In the genomic region with DNA sequence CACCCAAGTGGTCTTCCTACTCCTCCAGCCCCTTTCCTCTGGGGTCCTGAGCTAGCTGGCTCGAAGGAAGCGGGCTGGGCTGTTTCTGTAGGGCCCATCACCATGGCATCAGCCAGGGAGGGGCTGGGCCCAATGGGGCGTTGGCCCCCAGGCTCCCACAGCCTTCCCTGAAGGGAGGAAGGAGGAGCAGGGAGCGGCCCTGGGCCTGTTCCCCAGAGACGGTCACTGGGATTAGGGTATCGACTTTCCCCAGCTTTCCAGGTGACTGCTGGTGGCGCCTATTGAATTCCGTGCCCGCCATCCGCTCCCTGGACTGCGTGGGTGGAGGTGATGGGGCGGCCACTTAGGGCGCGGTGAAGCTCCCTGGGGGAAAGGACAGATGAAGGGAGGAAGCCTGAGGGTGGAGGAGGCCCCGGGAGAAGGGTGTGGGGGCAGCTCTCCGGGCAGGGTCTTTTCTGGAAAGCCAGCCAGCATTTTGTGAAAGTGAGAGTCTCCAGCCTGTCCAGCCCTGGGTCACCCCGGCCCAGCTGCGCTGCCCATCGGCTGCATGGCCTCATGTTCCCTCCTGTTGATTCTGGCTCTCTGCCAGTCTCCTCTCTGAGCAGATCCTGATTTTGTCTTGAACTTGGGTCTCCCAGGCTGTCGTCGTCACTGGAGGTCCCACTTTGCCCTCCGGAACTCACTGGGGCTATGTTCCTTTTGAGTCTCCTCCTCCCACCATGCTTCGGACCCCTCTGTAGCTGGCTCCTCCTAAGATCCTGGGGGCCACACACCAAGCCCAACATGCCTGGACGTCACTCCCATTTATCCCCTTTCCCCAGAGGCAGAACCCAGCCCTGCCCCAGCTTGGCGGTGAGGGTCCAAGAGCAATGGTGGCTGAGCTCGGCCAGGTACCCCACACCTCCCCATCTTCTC, we compare ENCODE assay signal across 8 cellular contexts. TPM values are rescaled to one million over a fixed set of nuclear protein-coding genes. Genes with fewer than 3 reads are reported as not detected.
DNase-seq lines count a peak whose midpoint lies in the region; ATAC-seq, FAIRE-seq and TF ChIP-seq lines count a peak whose summit lies in the region.

No MANE protein-coding gene starts in this region.

- peak overlapping the region; percentile 1 for H4K91ac ChIP-seq in H1 (replicated peaks; ENCODE audit: insufficient read length, low read length)

- H3K27me3 Mint-ChIP-seq in neural progenitor cell (ENCODE audit: insufficient read depth, low read depth) (peaks cover 5% of the 10 kb centered on the region), HFFc6 (ENCODE audit: insufficient read depth) (no peaks in the 10 kb centered on the region)

- no peak for TF ChIP-seq CTCF in H1 (IDR thresholded peaks at IDR 0.05; ENCODE audit: control extremely low read depth in 1 of 3, insufficient read depth in 1 of 3, low read depth in 1 of 3, low read length in 3 of 3)
- TF ChIP-seq CTCF in neural progenitor cell (IDR thresholded peaks at IDR 0.05) = no peak
- TF ChIP-seq CTCF in HFFc6 (IDR thresholded peaks at IDR 0.05) = no peak
- TF ChIP-seq CTCF in omental fat pad (IDR thresholded peaks at IDR 0.05) = no peak
- TF ChIP-seq CTCF in ovary (IDR thresholded peaks at IDR 0.05) = no peak

- H3K27ac ChIP-seq in H1 (ENCODE audit: low read depth, low read length) = peak overlapping the region; percentile 45; the same call in 1 of the 2 replicates
- peak overlapping the region; percentile 89 for H3K27ac ChIP-seq in neural progenitor cell
- H3K27ac ChIP-seq in ovary = no peak overlapping the region

- H3K4me3 ChIP-seq in H1 (ENCODE audit: extremely low read depth in 1 of 4, insufficient read depth in 2 of 4, low read depth in 3 of 4, low read length in 4 of 4) = no peak overlapping the region
- H3K4me3 ChIP-seq in neural progenitor cell = no peak overlapping the region
- H3K4me3 ChIP-seq in ovary = no peak overlapping the region

- H3K14ac ChIP-seq in H1 (ENCODE audit: insufficient read length) = no peak overlapping the region

- H3K9me3 ChIP-seq in H1 (ENCODE audit: insufficient read depth in 2 of 2, low read depth in 1 of 2, low read length in 1 of 2) = no peaks in the 10 kb centered on the region
- H3K9me3 ChIP-seq in neural progenitor cell (ENCODE audit: low read depth) = no peaks in the 10 kb centered on the region
- no peaks in the 10 kb centered on the region for H3K9me3 ChIP-seq in ovary

- H2AFZ ChIP-seq in H1 (ENCODE audit: low read length) = no peak overlapping the region
- no peak overlapping the region for H2AFZ ChIP-seq in neural progenitor cell (replicated peaks)

- CTCF ChIA-PET in H1 (lab: Charles Lee; ENCODE audit: partially characterized antibody) = interaction anchor here (0.9 to 15.7 kb wide), 8 partner anchors 8 to 105 kb away, joined by 4 to 231 read pairs (median 28); a partner anchor contains a TSS

- intact Hi-C loops in ovary (cut with DNase I) = no loop called here

- POLR2A ChIA-PET in H1 (lab: Charles Lee; ENCODE audit: partially characterized antibody) = interaction anchor here (1.3 to 5.4 kb wide), 5 partner anchors 9 to 17 kb away, joined by 4 to 32 read pairs (median 9); a partner anchor contains a TSS

- peak overlapping the region; percentile 73 for H2BK5ac ChIP-seq in H1 (ENCODE audit: low read depth, low read length)

- H3K9me3 Mint-ChIP-seq in neural progenitor cell (no peaks in the 10 kb centered on the region), HFFc6 (no peaks in the 10 kb centered on the region)

- WGBS in H1 (ENCODE audit: extremely low coverage in 1 of 2, insufficient coverage in 1 of 2, insufficient read length in 1 of 2, insufficient replicate concordance in 2 of 2, low coverage in 1 of 2, low lambda C conversion rate in 2 of 2, missing lambda C conversion rate in 1 of 2), 2 experiments = 82% methylated on average over 24 of the region's 26 CpGs; no CpG with 5 or more reads in 1 of the 2 experiments
- 44 to 54% (median 54%) methylated on average over 26 of the region's 26 CpGs for WGBS in ovary, 3 donors

- H3K27me3 ChIP-seq in H1 (replicated peaks in 1 of 4; ENCODE audit: control insufficient read depth in 3 of 4, extremely low read depth in 1 of 4, insufficient read depth in 3 of 4, low read length in 3 of 4) = no peaks in the 10 kb centered on the region
- H3K27me3 ChIP-seq in neural progenitor cell = no peaks in the 10 kb centered on the region
- no peaks in the 10 kb centered on the region for H3K27me3 ChIP-seq in ovary

- no peak for TF ChIP-seq RAD21 in H1 (IDR thresholded peaks at IDR 0.05 in 1 of 2, conservative IDR thresholded peaks at IDR 0.05 in 1 of 2; ENCODE audit: low read depth in 2 of 2, low read length in 2 of 2)

- no peak overlapping the region for H3K23ac ChIP-seq in H1 (ENCODE audit: insufficient read length)

- H3K56ac ChIP-seq in H1 (replicated peaks; ENCODE audit: insufficient read length, low read depth, low read length) = no peak overlapping the region

- H2BK20ac ChIP-seq in H1 (ENCODE audit: low read length) = no peak overlapping the region

- peaks cover 27% of the 10 kb centered on the region for H3K79me1 ChIP-seq in H1 (ENCODE audit: low read depth, low read length)

- DNase-seq in D341Med (ENCODE audit: low spot score) (peak; percentile 74), NCI-H69 (lab: John Stamatoyannopoulos, UW) (peak; percentile 82), H1 (ENCODE audit: low read depth in 1 of 2, low spot score in 2 of 2) (no peak), neural progenitor cell (ENCODE audit: low spot score) (no peak), GM12891 (ENCODE audit: insufficient read length, low spot score) (no peak), HFFc6 (no peak), omental fat pad (ENCODE audit: low spot score) (no peak), ovary (no peak)

- no peak overlapping the region; a peak in 1 of 4 replicates for H3K4me2 ChIP-seq in H1 (ENCODE audit: insufficient read depth in 1 of 2, low read depth in 2 of 2, low read length in 2 of 2)
- H3K4me2 ChIP-seq in neural progenitor cell = no peak overlapping the region

- no peak overlapping the region for H2BK120ac ChIP-seq in H1 (replicated peaks; ENCODE audit: low read depth, low read length)

- H3K27ac Mint-ChIP-seq in neural progenitor cell = peak overlapping the region; percentile 53
- no peak overlapping the region for H3K27ac Mint-ChIP-seq in HFFc6

- TF ChIP-seq POLR2A in H1 (IDR thresholded peaks at IDR 0.05; ENCODE audit: control extremely low read depth in 1 of 2, low read depth in 2 of 2, low read length in 2 of 2) = no peak
- no peak for TF ChIP-seq POLR2A in GM12891 (IDR thresholded peaks at IDR 0.05; ENCODE audit: low read depth, low read length)
- TF ChIP-seq POLR2A in ovary (IDR thresholded peaks at IDR 0.05) = no peak

- TF ChIP-seq EP300 in H1 (IDR thresholded peaks at IDR 0.05; ENCODE audit: borderline replicate concordance in 1 of 2, low read depth in 2 of 2, low read length in 2 of 2) = no peak
- TF ChIP-seq EP300 in ovary (IDR thresholded peaks at IDR 0.05) = no peak

- H3K4me1 Mint-ChIP-seq in neural progenitor cell = peaks cover 40% of the 10 kb centered on the region
- peaks cover 18% of the 10 kb centered on the region for H3K4me1 Mint-ChIP-seq in HFFc6 (ENCODE audit: low read depth)

- H4K20me1 ChIP-seq in H1 (replicated peaks in 1 of 2; ENCODE audit: control insufficient read depth in 1 of 2, insufficient read depth in 2 of 2, low read length in 2 of 2) (peaks cover 3 to 19% of the 10 kb centered on the region in 2 experiments), neural progenitor cell (ENCODE audit: low read depth) (peaks cover 61% of the 10 kb centered on the region)

- H3K9ac ChIP-seq in H1 (replicated peaks in 1 of 4; ENCODE audit: extremely low read depth in 1 of 4, low read depth in 3 of 4, low read length in 3 of 4) = no peak overlapping the region
- no peak overlapping the region for H3K9ac ChIP-seq in neural progenitor cell

- H3K18ac ChIP-seq in H1 (ENCODE audit: extremely low read depth, low read length) = peak overlapping the region; percentile 83

- no peak for ATAC-seq in omental fat pad (ENCODE audit: low FRiP score)

- peaks cover 10 to 56% (median 44%) of the 10 kb centered on the region in 4 experiments for H3K4me1 ChIP-seq in H1 (replicated peaks in 1 of 4; ENCODE audit: control insufficient read depth in 3 of 4, insufficient read depth in 4 of 4, low read length in 3 of 4)
- H3K4me1 ChIP-seq in neural progenitor cell = peaks cover 60% of the 10 kb centered on the region
- H3K4me1 ChIP-seq in ovary (ENCODE audit: insufficient read depth) = peaks cover 18% of the 10 kb centered on the region

- no peak overlapping the region for H3K4ac ChIP-seq in H1 (replicated peaks; ENCODE audit: insufficient read length, low read depth, low read length)

- no peaks in the 10 kb centered on the region for H3K23me2 ChIP-seq in H1 (ENCODE audit: low read depth, low read length)

- peak overlapping the region; percentile 88 for H2BK15ac ChIP-seq in H1 (ENCODE audit: low read length)

- H4K5ac ChIP-seq in H1 (ENCODE audit: insufficient read length, low read depth, low read length) = peak overlapping the region; percentile 1

- peak overlapping the region; percentile 13; the same call in 1 of the 2 replicates for H2AK5ac ChIP-seq in H1 (ENCODE audit: low read depth, low read length)

- H3K4me3 Mint-ChIP-seq in neural progenitor cell = no peak overlapping the region
- no peak overlapping the region for H3K4me3 Mint-ChIP-seq in HFFc6

- 0 out of 2 replicates have a peak overlapping the region, but pooled peaks have one; percentile 15 for H4K8ac ChIP-seq in H1 (ENCODE audit: extremely low read depth, insufficient read depth, low read length)

- H3K79me2 ChIP-seq in H1 (ENCODE audit: control insufficient read depth in 1 of 2, insufficient read depth in 2 of 2, low read length in 2 of 2) (peaks cover 0 to 75% of the 10 kb centered on the region in 2 experiments; a peak in 2 of 4 replicates), neural progenitor cell (ENCODE audit: low read depth) (peaks cover 98% of the 10 kb centered on the region)

- H3K36me3 Mint-ChIP-seq in neural progenitor cell = peaks cover 2% of the 10 kb centered on the region
- H3K36me3 Mint-ChIP-seq in HFFc6 (ENCODE audit: low read depth) = no peaks in the 10 kb centered on the region

- H3K36me3 ChIP-seq in H1 (ENCODE audit: control insufficient read depth in 2 of 4, insufficient read depth in 4 of 4, low read length in 3 of 4) (0 out of 8 replicates have a peak, but pooled peaks cover 0 to 1% (median 0%) of the 10 kb centered on the region in 4 experiments), neural progenitor cell (no peaks in the 10 kb centered on the region), ovary (no peaks in the 10 kb centered on the region)

- H3F3A ChIP-seq in neural progenitor cell (ENCODE audit: low read depth) = peaks cover 30% of the 10 kb centered on the region

- FAIRE-seq in H1 (lab: Jason Lieb, UNC) (no peak), GM12891 (lab: Jason Lieb, UNC) (no peak)

- H2BK12ac ChIP-seq in H1 (ENCODE audit: low read depth, low read length) = peak overlapping the region; percentile 75; the same call in 1 of the 2 replicates

RNA-seq across cellular contexts. Expression of a gene that starts 9.8 kb away (rescaled TPM):
- total RNA-seq in H1 (2021; fragmentation: NEBNext Ultra II Directional; extraction: Animal tissue kit (Norgen Biotek cat#: 25700)) = 91.3 and 92.9 TPM in 2 replicates
- 99.2 and 140 TPM in 2 replicates for polyA plus RNA-seq in H1 (2011; rRNA removed)
- 107 TPM for polyA plus RNA-seq in H1 (2011; cell fraction: cytosol; rRNA removed)
- polyA plus RNA-seq in H1 (2011; cell fraction: nucleus; rRNA removed) = 85.0 TPM
- polyA plus RNA-seq in H1 (2012, experiment 1 of 2) = 74.7 to 102 TPM (median 92.8 TPM) in 4 replicates
- polyA plus RNA-seq in H1 (2012, experiment 2 of 2) = 128 TPM
- polyA plus RNA-seq in H1 (2013, experiment 1 of 2) = 121 TPM
- 130 TPM for polyA plus RNA-seq in H1 (2013, experiment 2 of 2)
- polyA minus RNA-seq in H1 (2011; rRNA and poly(A)+ RNA removed) = 57.8 and 78.7 TPM in 2 replicates
- 43.7 TPM for polyA minus RNA-seq in H1 (2011; cell fraction: cytosol; rRNA and poly(A)+ RNA removed)
- 26.3 TPM for polyA minus RNA-seq in H1 (2011; cell fraction: nucleus; rRNA and poly(A)+ RNA removed)
- total RNA-seq in neural progenitor cell (ENCODE audit: low replicate concordance) = 27.1 and 63.8 TPM in 2 replicates
- 19.1 TPM for polyA plus RNA-seq in GM12891 (2012; ENCODE audit: low read depth, missing spikeins)
- 10 to 100 TPM; 15.7 to 18.9 (median 17.5) TPM for total RNA-seq in HFFc6 (2021; fragmentation: NEBNext Ultra II Directional; extraction: Animal tissue kit (Norgen Biotek cat#: 25700))
- total RNA-seq in omental fat pad = 10 to 100 TPM; 18.0 to 51.7 (median 21.8) TPM
- 100 to 1,000 TPM in 1 of 7 donors, 10 to 100 TPM in 6; 12.1 to 101 (median 21.7) TPM for total RNA-seq in ovary
- polyA plus RNA-seq in ovary = 10 to 100 TPM; 13.9 to 21.0 TPM

RNA-seq across cellular contexts. Expression of a gene that starts 18.0 kb away (rescaled TPM):
- total RNA-seq in H1 (2021; fragmentation: NEBNext Ultra II Directional; extraction: Animal tissue kit (Norgen Biotek cat#: 25700)) = 40.6 and 42.7 TPM in 2 replicates
- polyA plus RNA-seq in H1 (2011; rRNA removed) (32.3 and 42.4 TPM in 2 replicates), ovary (10 to 100 TPM; 19.7 to 44.8 TPM)
- polyA plus RNA-seq in H1 (2011; cell fraction: cytosol; rRNA removed) = 67.6 TPM
- 198 TPM for polyA plus RNA-seq in H1 (2011; cell fraction: nucleus; rRNA removed)
- 49.1 to 72.7 TPM (median 58.9 TPM) in 4 replicates for polyA plus RNA-seq in H1 (2012, experiment 1 of 2)
- polyA plus RNA-seq in H1 (2012, experiment 2 of 2) = 32.4 TPM
- 28.5 TPM for polyA plus RNA-seq in H1 (2013, experiment 1 of 2)
- polyA plus RNA-seq in H1 (2013, experiment 2 of 2) = 24.6 TPM
- polyA minus RNA-seq in H1 (2011; rRNA and poly(A)+ RNA removed) = 39.6 and 41.7 TPM in 2 replicates
- polyA minus RNA-seq in H1 (2011; cell fraction: cytosol; rRNA and poly(A)+ RNA removed) = 18.8 TPM
- 50.9 TPM for polyA minus RNA-seq in H1 (2011; cell fraction: nucleus; rRNA and poly(A)+ RNA removed)
- total RNA-seq in neural progenitor cell (ENCODE audit: low replicate concordance) (68.9 and 75.3 TPM in 2 replicates), omental fat pad (10 to 100 TPM; 15.1 to 35.9 (median 24.2) TPM), ovary (10 to 100 TPM; 24.7 to 87.0 (median 56.8) TPM)
- 32.7 TPM for polyA plus RNA-seq in GM12891 (2012; ENCODE audit: low read depth, missing spikeins)
- total RNA-seq in HFFc6 (2021; fragmentation: NEBNext Ultra II Directional; extraction: Animal tissue kit (Norgen Biotek cat#: 25700)) = 10 to 100 TPM; 40.9 to 50.7 (median 46.6) TPM

RNA-seq across cellular contexts. Expression of a gene that starts 21.1 kb away (rescaled TPM):
- total RNA-seq in H1 (2021; fragmentation: NEBNext Ultra II Directional; extraction: Animal tissue kit (Norgen Biotek cat#: 25700)) = 5.2 and 5.5 TPM in 2 replicates
- polyA plus RNA-seq in H1 (2011; rRNA removed) (6.1 and 6.6 TPM in 2 replicates), ovary (1 to 10 TPM in 1 of 2 donors, under 1 TPM in 1; 0.58 to 2.4 TPM)
- 9.7 TPM for polyA plus RNA-seq in H1 (2011; cell fraction: cytosol; rRNA removed)
- 13.3 TPM for polyA plus RNA-seq in H1 (2011; cell fraction: nucleus; rRNA removed)
- 5.0 to 7.8 TPM (median 6.5 TPM) in 4 replicates for polyA plus RNA-seq in H1 (2012, experiment 1 of 2)
- 4.2 TPM for polyA plus RNA-seq in H1 (2012, experiment 2 of 2)
- polyA plus RNA-seq in H1 (2013, experiment 1 of 2) = 6.1 TPM
- polyA plus RNA-seq in H1 (2013, experiment 2 of 2) = 5.8 TPM
- 4.4 and 12.4 TPM in 2 replicates for polyA minus RNA-seq in H1 (2011; rRNA and poly(A)+ RNA removed)
- 7.9 TPM for polyA minus RNA-seq in H1 (2011; cell fraction: cytosol; rRNA and poly(A)+ RNA removed)
- polyA minus RNA-seq in H1 (2011; cell fraction: nucleus; rRNA and poly(A)+ RNA removed) = 2.7 TPM
- total RNA-seq in neural progenitor cell (ENCODE audit: low replicate concordance) (1.5 and 4.3 TPM in 2 replicates), omental fat pad (1 to 10 TPM in 2 of 4 donors, under 1 TPM in 2; 0.48 to 3.0 (median 1.4) TPM), ovary (under 1 TPM in 5 of 7 donors, not detected in 2; 0.45 to 0.72 (median 0.57) TPM)
- 8.5 TPM for polyA plus RNA-seq in GM12891 (2012; ENCODE audit: low read depth, missing spikeins)
- under 1 TPM in 3 of 6 experiments, not detected in 3; 0.11 to 0.28 (median 0.12) TPM for total RNA-seq in HFFc6 (2021; fragmentation: NEBNext Ultra II Directional; extraction: Animal tissue kit (Norgen Biotek cat#: 25700))

RNA-seq across cellular contexts. Expression of a gene that starts 45.5 kb away (rescaled TPM):
- not detected in 2 replicates for total RNA-seq in H1 (2021; fragmentation: NEBNext Ultra II Directional; extraction: Animal tissue kit (Norgen Biotek cat#: 25700))
- not detected in 2 replicates for polyA plus RNA-seq in H1 (2011; rRNA removed)
- not detected for polyA plus RNA-seq in H1 (2011; cell fraction: cytosol; rRNA removed)
- polyA plus RNA-seq in H1 (2011; cell fraction: nucleus; rRNA removed) = not detected
- not detected in 4 replicates for polyA plus RNA-seq in H1 (2012, experiment 1 of 2)
- not detected for polyA plus RNA-seq in H1 (2012, experiment 2 of 2)
- not detected for polyA plus RNA-seq in H1 (2013, experiment 1 of 2)
- not detected for polyA plus RNA-seq in H1 (2013, experiment 2 of 2)
- not detected in 2 replicates for polyA minus RNA-seq in H1 (2011; rRNA and poly(A)+ RNA removed)
- polyA minus RNA-seq in H1 (2011; cell fraction: cytosol; rRNA and poly(A)+ RNA removed) = not detected
- polyA minus RNA-seq in H1 (2011; cell fraction: nucleus; rRNA and poly(A)+ RNA removed) = not detected
- total RNA-seq in neural progenitor cell (ENCODE audit: low replicate concordance) = not detected in 2 replicates
- not detected for polyA plus RNA-seq in GM12891 (2012; ENCODE audit: low read depth, missing spikeins)
- not detected for total RNA-seq in HFFc6 (2021; fragmentation: NEBNext Ultra II Directional; extraction: Animal tissue kit (Norgen Biotek cat#: 25700))
- 1 to 10 TPM in 3 of 4 donors, not detected in 1; 1.1 to 2.5 (median 2.2) TPM for total RNA-seq in omental fat pad
- total RNA-seq in ovary = 1 to 10 TPM in 2 of 7 donors, under 1 TPM in 4, not detected in 1; 0.23 to 3.9 (median 0.34) TPM
- 1 to 10 TPM in 1 of 2 donors, under 1 TPM in 1; 0.36 to 2.6 TPM for polyA plus RNA-seq in ovary

Comparison
In these comparisons a context has a peak if more than half of its experiments do, and no peak if none do; other contexts are left out.
1. DNase-seq: peak in D341Med (single experiment) and NCI-H69 (single experiment); none in H1 (0 of 2), neural progenitor cell (single experiment), GM12891 (single experiment), HFFc6 (single experiment), omental fat pad (single experiment) and ovary (0 of 5).
2. H3K27ac ChIP-seq: peak in H1 (single experiment) and neural progenitor cell (single experiment); none in ovary (0 of 2).